25 cellular contexts compared by ENCODE assay signal in genomic region chr1:157404614-157405013, GRCh38.
"Had no signal": no experiment of that assay in that cellular context is flagged by ENCODE, and none has a peak within 500 bp of the region (broad histone marks: within the 10 kb centered on the region; RNA-seq: fewer than 3 reads in every experiment).

No MANE protein-coding gene starts in this region.

- H3K4me1 ChIP-seq: colonic mucosa, esophagus squamous epithelium, gastroesophageal sphincter, pancreas, psoas muscle, right atrium auricular region, tibial artery had no signal

- ATAC-seq: activated CD4-positive, alpha-beta T cell treated with anti-CD3 and anti-CD28 coated beads for 36 hours; activated T-cell treated with anti-CD3 and anti-CD28 coated beads, Interleukin-2, amount 50 U/mL, for 4 hours; gastroesophageal sphincter; left ventricle myocardium superior; pancreas; psoas muscle; stimulated activated naive CD8-positive, alpha-beta T cell treated with anti-CD3 and anti-CD28 coated beads, Interleukin-15, amount 100 ng/mL, for 72 hours had no signal

- H3K9me3 Mint-ChIP-seq: activated B cell treated with CpG ODN at 0.5 μM for 24 hours; activated naive CD8-positive, alpha-beta T cell treated with anti-CD3 and anti-CD28 coated beads for 36 hours; activated T-cell treated with anti-CD3 and anti-CD28 coated beads, Interleukin-2, amount 50 U/mL, for 4 hours; activated T-helper 2 cell treated with anti-CD3 and anti-CD28 coated beads, Interferon-gamma antibody, Interleukin-2, Interleukin-4, amounts not matched to agents 10 μg/mL and 5 μg/mL and 100 μg/mL, durations not matched to agents 14 hours and 24 hours and 36 hours; stimulated activated naive CD8-positive, alpha-beta T cell treated with anti-CD3 and anti-CD28 coated beads, Interleukin-15, amount 100 ng/mL, for 72 hours had no signal

- H3K4me1 Mint-ChIP-seq: activated CD4-positive, alpha-beta T cell treated with anti-CD3 and anti-CD28 coated beads for 36 hours had no signal

- H3K9me3 ChIP-seq: colonic mucosa, esophagus squamous epithelium, gastroesophageal sphincter, pancreas, psoas muscle, right atrium auricular region, tibial artery had no signal

- H3K4me3 ChIP-seq: colonic mucosa, esophagus squamous epithelium, gastroesophageal sphincter, pancreas, psoas muscle, right atrium auricular region, tibial artery had no signal

- H3K27me3 ChIP-seq: colonic mucosa, pancreas, right atrium auricular region, tibial artery had no signal

- H3K36me3 Mint-ChIP-seq: activated naive CD8-positive, alpha-beta T cell treated with anti-CD3 and anti-CD28 coated beads for 36 hours had no signal

- H3K27me3 Mint-ChIP-seq: activated B cell treated with CpG ODN at 0.5 μM for 24 hours had no signal

- DNase-seq: activated B cell treated with CpG ODN at 0.5 μM for 24 hours; activated CD4-positive, alpha-beta T cell treated with anti-CD3 and anti-CD28 coated beads for 36 hours; activated CD4-positive, alpha-beta T cell treated with anti-CD3 and anti-CD28 coated beads, Interleukin-2, amount 50 U/mL, for 4 hours; activated CD8-positive, alpha-beta memory T cell treated with anti-CD3 and anti-CD28 coated beads for 24 hours; activated CD8-positive, alpha-beta memory T cell treated with anti-CD3 and anti-CD28 coated beads, Interleukin-2, amount 50 U/mL, for 48 hours; activated naive CD4-positive, alpha-beta T cell treated with Interleukin-2 at 50 U/mL for 16 hours; activated naive CD8-positive, alpha-beta T cell treated with anti-CD3 and anti-CD28 coated beads for 36 hours; activated T-cell treated with anti-CD3 and anti-CD28 coated beads, Interleukin-2, amount 50 U/mL, for 4 hours; esophagus squamous epithelium; head of caudate nucleus; hypothalamus; left ventricle myocardium superior; nephron progenitor cell; pancreas; psoas muscle; stimulated activated CD4-positive, alpha-beta T cell treated with anti-CD3 and anti-CD28 coated beads, Interleukin-1b, Interleukin-23, amount 100 ng/mL, for 48 hours; stimulated activated naive CD8-positive, alpha-beta T cell treated with anti-CD3 and anti-CD28 coated beads, Interleukin-15, amount 100 ng/mL, for 72 hours; T-helper 9 cell; tibial artery had no signal

- H3K27ac Mint-ChIP-seq: activated CD4-positive, alpha-beta T cell treated with anti-CD3 and anti-CD28 coated beads for 36 hours; activated naive CD8-positive, alpha-beta T cell treated with anti-CD3 and anti-CD28 coated beads for 36 hours; activated T-helper 2 cell treated with anti-CD3 and anti-CD28 coated beads, Interferon-gamma antibody, Interleukin-2, Interleukin-4, amounts not matched to agents 10 μg/mL and 5 μg/mL and 100 μg/mL, durations not matched to agents 14 hours and 24 hours and 36 hours; nephron progenitor cell had no signal

- H3K36me3 ChIP-seq: colonic mucosa, esophagus squamous epithelium, gastroesophageal sphincter, pancreas, right atrium auricular region, tibial artery had no signal

- H3K4me3 Mint-ChIP-seq: activated B cell treated with CpG ODN at 0.5 μM for 24 hours; activated CD4-positive, alpha-beta T cell treated with anti-CD3 and anti-CD28 coated beads for 36 hours; activated naive CD8-positive, alpha-beta T cell treated with anti-CD3 and anti-CD28 coated beads for 36 hours; activated T-cell treated with anti-CD3 and anti-CD28 coated beads, Interleukin-2, amount 50 U/mL, for 4 hours; nephron progenitor cell; stimulated activated naive CD8-positive, alpha-beta T cell treated with anti-CD3 and anti-CD28 coated beads, Interleukin-15, amount 100 ng/mL, for 72 hours had no signal

- H3K27ac ChIP-seq: colonic mucosa, esophagus squamous epithelium, gastroesophageal sphincter, pancreas, psoas muscle, right atrium auricular region, tibial artery had no signal

- FAIRE-seq: bronchial epithelial cell, islet of Langerhans, pancreas had no signal
